ENCODE assay signal across 8 cellular contexts in genomic region chr11:19742595-19743292, GRCh38. TPM values are rescaled to one million over a fixed set of nuclear protein-coding genes. Genes with fewer than 3 reads are reported as not detected.
A peak's percentile ranks its signal among the peaks of the same experiment; 100 is the strongest.
DNase-seq lines count a peak whose midpoint lies in the region; ATAC-seq and TF ChIP-seq lines count a peak whose summit lies in the region.

No MANE protein-coding gene starts in this region.

- no peak overlapping the region for H3K27ac Mint-ChIP-seq in naive thymus-derived CD8-positive, alpha-beta T cell

- no peak for TF ChIP-seq POLR2A in esophagus muscularis mucosa (IDR thresholded peaks at IDR 0.05; ENCODE audit: low read depth)

- H3K36me3 ChIP-seq in esophagus muscularis mucosa, result peaks cover 0 to 11% (median 0%) of the 10 kb centered on the region in 4 donors

- no peaks in the 10 kb centered on the region for H3K9me3 Mint-ChIP-seq in naive thymus-derived CD8-positive, alpha-beta T cell

- no peak for TF ChIP-seq EP300 in esophagus muscularis mucosa (IDR thresholded peaks at IDR 0.05)

- POLR2A ChIA-PET in naive thymus-derived CD8-positive, alpha-beta T cell (lab: Charles Lee), result no interaction called here

- no peaks in the 10 kb centered on the region for H3K4me1 Mint-ChIP-seq in naive thymus-derived CD8-positive, alpha-beta T cell

- peaks cover 12 to 63% (median 43%) of the 10 kb centered on the region in 4 donors for H3K4me1 ChIP-seq in esophagus muscularis mucosa

- peak overlapping the region in 1 of 4 donors; percentile 13 for H3K27ac ChIP-seq in esophagus muscularis mucosa (replicated peaks in 1 of 4)

- H3K4me3 ChIP-seq in AG09309 (ENCODE audit: control insufficient read depth, low read depth, low read length) (no peak overlapping the region), esophagus muscularis mucosa (no peak overlapping the region)

- intact Hi-C loops in esophagus muscularis mucosa (cut with DNase I), result loop anchor here (2.0 to 10.0 kb wide), 3 partner anchors 160 to 428 kb away; no protein-coding TSS in a partner anchor

- H3K36me3 Mint-ChIP-seq in naive thymus-derived CD8-positive, alpha-beta T cell, result no peaks in the 10 kb centered on the region

- ATAC-seq in GM18873 (IDR thresholded peaks at IDR 0.05; ENCODE audit: low FRiP score, unreplicated experiment), result peak; percentile 59
- ATAC-seq in HG03565 (IDR thresholded peaks at IDR 0.05; ENCODE audit: unreplicated experiment), result peak; percentile 72
- peak; percentile 54 to 67 for ATAC-seq in naive thymus-derived CD8-positive, alpha-beta T cell

- no peaks in the 10 kb centered on the region for H3K27me3 ChIP-seq in esophagus muscularis mucosa

- TF ChIP-seq CTCF in AG09309 (IDR thresholded peaks at IDR 0.05; ENCODE audit: control insufficient read depth, insufficient read depth, low read depth, low read length, missing control alignments) (peak; percentile 85), esophagus muscularis mucosa (IDR thresholded peaks at IDR 0.05) (peak; percentile 86 to 93 (median 91))

- peaks cover 0 to 7% (median 0%) of the 10 kb centered on the region in 5 donors for H3K27me3 Mint-ChIP-seq in naive thymus-derived CD8-positive, alpha-beta T cell

- DNase-seq in AG09309 (ENCODE audit: low read depth) (no peak), NOMO-1 treated with DMSO at 0.1 percent for 48 hours (lab: John Stamatoyannopoulos, UW; ENCODE audit: unreplicated experiment) (peak; percentile 21), esophagus muscularis mucosa (ENCODE audit: extremely low spot score) (no peak)
- peak; percentile 75 for DNase-seq in activated CD8-positive, alpha-beta memory T cell treated with anti-CD3 and anti-CD28 coated beads, Interleukin-2, amount 50 U/mL, for 48 hours
- DNase-seq in naive thymus-derived CD8-positive, alpha-beta T cell, result peak; percentile 28 to 81 (median 52)
- peak; percentile 42 for DNase-seq in stimulated activated naive CD4-positive, alpha-beta T cell treated with Interleukin-2 at 50 U/mL for 16 hours (lab: John Stamatoyannopoulos, UW)

- H3K4me3 Mint-ChIP-seq in naive thymus-derived CD8-positive, alpha-beta T cell, result no peak overlapping the region

- no peaks in the 10 kb centered on the region for H3K9me3 ChIP-seq in esophagus muscularis mucosa

- 32% methylated on average over 2 of the region's 2 CpGs for WGBS in esophagus muscularis mucosa

RNA-seq across cellular contexts. Expression of gene NAV2, which starts 30.1 kb away (rescaled TPM):
- total RNA-seq in esophagus muscularis mucosa, result 10 to 100 TPM; 21.9 to 57.0 (median 37.5) TPM
- 1 to 10 TPM; 2.1 to 4.2 TPM for total RNA-seq in naive thymus-derived CD8-positive, alpha-beta T cell
- under 1 TPM in 2 of 3 donors, not detected in 1; 0.06 to 0.16 TPM for polyA plus RNA-seq in naive thymus-derived CD8-positive, alpha-beta T cell

Comparison
In these comparisons a context has a peak if more than half of its experiments do, and no peak if none do; other contexts are left out.
1. DNase-seq: peak in NOMO-1 treated with DMSO at 0.1 percent for 48 hours (single experiment), activated CD8-positive, alpha-beta memory T cell treated with anti-CD3 and anti-CD28 coated beads, Interleukin-2, amount 50 U/mL, for 48 hours (single experiment), naive thymus-derived CD8-positive, alpha-beta T cell (10 of 10) and stimulated activated naive CD4-positive, alpha-beta T cell treated with Interleukin-2 at 50 U/mL for 16 hours (single experiment); none in AG09309 (single experiment) and esophagus muscularis mucosa (single experiment).
2. RNA of gene NAV2, which starts 30.1 kb away (total RNA-seq): 21.9 to 57.0 TPM in esophagus muscularis mucosa; 2.1 to 4.2 TPM in naive thymus-derived CD8-positive, alpha-beta T cell; every median in the first group is over 4 times any median in the second.
3. Peak in every context shown above with its lines, with median percentiles within 50 percentile points of each other: ATAC-seq.